Comparison of ENCODE assay signal across 8 cellular contexts in the genomic region with DNA sequence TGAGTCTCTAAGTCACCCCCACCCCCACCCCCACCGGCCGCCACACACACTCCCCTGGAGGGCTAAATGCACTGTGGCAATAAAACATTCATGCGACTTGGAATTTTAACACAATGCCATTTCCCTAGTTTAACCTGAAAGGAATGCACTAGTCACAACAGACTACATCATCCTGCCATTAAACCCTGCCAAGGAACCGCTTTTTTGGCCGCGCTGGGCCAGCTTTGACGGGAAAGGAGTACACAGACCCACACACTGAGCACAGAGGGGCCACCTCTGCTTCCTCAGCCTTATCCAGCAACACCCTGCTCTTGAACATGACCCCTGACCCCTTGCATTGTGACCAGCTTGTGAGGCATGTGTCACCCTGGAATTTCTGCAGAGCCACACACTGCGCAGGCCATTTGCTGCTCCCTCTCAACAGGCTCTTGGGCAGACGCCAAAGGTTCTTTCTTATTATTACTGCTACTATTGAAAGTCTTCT.
DNase-seq lines count a peak whose midpoint lies in the region; ATAC-seq and TF ChIP-seq lines count a peak whose summit lies in the region.

No MANE protein-coding gene starts in this region.

- H3K36me3 ChIP-seq in body of pancreas (replicated peaks in 1 of 2; ENCODE audit: insufficient read depth in 1 of 2, low read depth in 2 of 2) (no peaks in the 10 kb centered on the region), iPS-18a (ENCODE audit: control insufficient read depth, low read depth, low read length) (no peaks in the 10 kb centered on the region)

- TF ChIP-seq CTCF in body of pancreas (IDR thresholded peaks at IDR 0.05), result no peak

- peak overlapping the region in 3 of 4 donors; percentile 18 to 80 (median 75) for H3K27ac ChIP-seq in body of pancreas
- no peak overlapping the region for H3K27ac ChIP-seq in iPS-18a (ENCODE audit: low read length)

- H3K36me3 Mint-ChIP-seq in stimulated activated naive B cell treated with anti-CD40 and anti-IgM and Interleukin-4, amounts not matched to agents 10 μg/mL and 1 μg/mL and 100 μg/mL, for 72 hours, result no peaks in the 10 kb centered on the region
- no peaks in the 10 kb centered on the region for H3K36me3 Mint-ChIP-seq in T-cell

- TF ChIP-seq POLR2A in body of pancreas (IDR thresholded peaks at IDR 0.05), result no peak

- peaks cover 0 to 5% of the 10 kb centered on the region in 2 donors for H3K27me3 Mint-ChIP-seq in stimulated activated naive B cell treated with anti-CD40 and anti-IgM and Interleukin-4, amounts not matched to agents 10 μg/mL and 1 μg/mL and 100 μg/mL, for 72 hours
- H3K27me3 Mint-ChIP-seq in T-cell, result no peaks in the 10 kb centered on the region

- H3K4me3 Mint-ChIP-seq in stimulated activated naive B cell treated with anti-CD40 and anti-IgM and Interleukin-4, amounts not matched to agents 10 μg/mL and 1 μg/mL and 100 μg/mL, for 72 hours, result no peak overlapping the region
- H3K4me3 Mint-ChIP-seq in T-cell, result no peak overlapping the region

- no peaks in the 10 kb centered on the region for H3K4me1 Mint-ChIP-seq in stimulated activated naive B cell treated with anti-CD40 and anti-IgM and Interleukin-4, amounts not matched to agents 10 μg/mL and 1 μg/mL and 100 μg/mL, for 72 hours
- H3K4me1 Mint-ChIP-seq in T-cell, result peaks cover 0 to 2% (median 0%) of the 10 kb centered on the region in 3 donors

- H3K9me3 ChIP-seq in body of pancreas (no peaks in the 10 kb centered on the region), iPS-18a (ENCODE audit: control insufficient read depth, low read depth, low read length) (no peaks in the 10 kb centered on the region)

- H3K9ac ChIP-seq in iPS-18a (ENCODE audit: low read length), result peak overlapping the region; percentile 18

- H3K27me3 ChIP-seq in body of pancreas, result no peaks in the 10 kb centered on the region
- no peaks in the 10 kb centered on the region for H3K27me3 ChIP-seq in iPS-18a (ENCODE audit: control insufficient read depth, insufficient read depth, low read length)

- H3K4me3 ChIP-seq in body of pancreas, result no peak overlapping the region
- peak overlapping the region; percentile 34 for H3K4me3 ChIP-seq in iPS-18a (ENCODE audit: low read length)

- DNase-seq in HS-27A (ENCODE audit: low read depth), result peak; percentile 89
- DNase-seq in body of pancreas, result peak; percentile 44 to 80 (median 63)
- DNase-seq in smooth muscle cell of the brain vasculature (ENCODE audit: low read depth, low spot score), result peak; percentile 92
- no peak for DNase-seq in stimulated activated naive B cell treated with anti-CD40 and anti-IgM and Interleukin-4, amounts not matched to agents 10 μg/mL and 1 μg/mL and 100 μg/mL, for 72 hours
- DNase-seq in T-cell, result no peak
- DNase-seq in SIG-M5 treated with dmso at 0.1 percent for 504 hours (lab: John Stamatoyannopoulos, UW; ENCODE audit: unreplicated experiment), result no peak

- CTCF ChIA-PET in T-cell (lab: Charles Lee), result no interaction called here

- H3K4me1 ChIP-seq in body of pancreas, result no peaks in the 10 kb centered on the region
- H3K4me1 ChIP-seq in iPS-18a (ENCODE audit: control insufficient read depth, low read depth, low read length), result peaks cover 60% of the 10 kb centered on the region

- POLR2A ChIA-PET in T-cell (lab: Charles Lee), result no interaction called here

- 48 to 62% methylated on average over 5 to 9 of the region's 9 CpGs for WGBS in body of pancreas, 2 donors

- H3K9me3 Mint-ChIP-seq in stimulated activated naive B cell treated with anti-CD40 and anti-IgM and Interleukin-4, amounts not matched to agents 10 μg/mL and 1 μg/mL and 100 μg/mL, for 72 hours, result peaks cover 2 to 5% of the 10 kb centered on the region in 2 donors
- peaks cover 0 to 5% (median 0%) of the 10 kb centered on the region in 3 donors for H3K9me3 Mint-ChIP-seq in T-cell

- no peak overlapping the region for H3K27ac Mint-ChIP-seq in stimulated activated naive B cell treated with anti-CD40 and anti-IgM and Interleukin-4, amounts not matched to agents 10 μg/mL and 1 μg/mL and 100 μg/mL, for 72 hours
- no peak overlapping the region for H3K27ac Mint-ChIP-seq in T-cell

- ATAC-seq in body of pancreas, result peak; percentile 93
- ATAC-seq in GM19467 (IDR thresholded peaks at IDR 0.05; ENCODE audit: unreplicated experiment), result no peak
- ATAC-seq in stimulated activated naive B cell treated with anti-CD40 and anti-IgM and Interleukin-4, amounts not matched to agents 10 μg/mL and 1 μg/mL and 100 μg/mL, for 72 hours (replicated peaks), result no peak
- no peak for ATAC-seq in T-cell (replicated peaks in 1 of 4)

- intact Hi-C loops in body of pancreas (cut with DNase I), result no loop called here

Comparison
In these comparisons a context has a peak if more than half of its experiments do, and no peak if none do; other contexts are left out.
1. DNase-seq: peak in HS-27A (single experiment), body of pancreas (4 of 4) and smooth muscle cell of the brain vasculature (single experiment); none in stimulated activated naive B cell treated with anti-CD40 and anti-IgM and Interleukin-4, amounts not matched to agents 10 μg/mL and 1 μg/mL and 100 μg/mL, for 72 hours (single experiment), T-cell (0 of 34) and SIG-M5 treated with dmso at 0.1 percent for 504 hours (single experiment).